32 cellular contexts compared by ENCODE assay signal in the genomic region with DNA sequence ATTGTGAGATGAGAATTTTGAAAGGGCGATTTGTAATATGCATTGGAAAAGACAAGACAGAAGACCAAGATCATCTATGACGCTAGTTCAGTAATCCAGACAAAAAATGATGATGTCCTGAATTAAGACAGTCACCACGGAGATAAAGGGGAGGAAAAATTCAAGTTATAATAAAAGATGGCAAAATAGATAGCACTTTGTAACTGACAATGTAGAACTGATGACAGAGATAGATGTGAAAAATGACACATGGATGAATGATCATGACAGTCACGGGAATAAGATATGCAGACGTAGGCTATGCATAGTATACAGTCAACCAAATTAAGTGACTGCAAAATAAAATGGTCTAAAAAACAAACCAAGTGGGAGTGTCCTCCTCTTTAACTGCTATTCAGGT.
"Had no signal": no experiment of that assay in that cellular context is flagged by ENCODE, and none has a peak within 500 bp of the region (broad histone marks: within the 10 kb centered on the region; RNA-seq: fewer than 3 reads in every experiment).

No MANE protein-coding gene starts in this region.

- ATAC-seq: activated CD4-positive, CD25-positive, alpha-beta regulatory T cell treated with anti-CD3 and anti-CD28 coated beads, Interleukin-2, amount 50 U/mL, for 24 hours; activated T-cell treated with anti-CD3 and anti-CD28 coated beads, Interleukin-2, amount 50 U/mL, for 72 hours; effector memory CD8-positive, alpha-beta T cell; foreskin keratinocyte; gastroesophageal sphincter; heart right ventricle had no signal

- H3K9me3 Mint-ChIP-seq: activated CD4-positive, alpha-beta memory T cell treated with anti-CD3 and anti-CD28 coated beads, Interleukin-2, amount 10 ng/mL, durations not matched to agents 7 days and 5 days; activated T-cell treated with anti-CD3 and anti-CD28 coated beads, Interleukin-2, amount 50 U/mL, for 24 hours; activated T-cell treated with anti-CD3 and anti-CD28 coated beads, Interleukin-2, amount 50 U/mL, for 72 hours; effector memory CD8-positive, alpha-beta T cell; T-helper 1 cell treated with Interleukin-12 subunit alpha and Interleukin-12 subunit beta and Interleukin-4 antibody, amounts not matched to agents 30 μg/mL and 1 μg/mL, for 36 hours; T-helper 2 cell treated with Interferon-gamma antibody and Interleukin-4, amounts not matched to agents 5 μg/mL and 100 μg/mL, for 36 hours had no signal

- H3K4me1 ChIP-seq: esophagus muscularis mucosa, foreskin keratinocyte, gastroesophageal sphincter had no signal

- H3K4me3 ChIP-seq: esophagus muscularis mucosa, gastroesophageal sphincter, heart right ventricle had no signal

- DNase-seq: activated B cell treated with CpG ODN at 0.5 μM for 24 hours; activated CD4-positive, alpha-beta memory T cell treated with anti-CD3 and anti-CD28 coated beads, Interleukin-2, amount 10 ng/mL, durations not matched to agents 7 days and 5 days; activated CD4-positive, alpha-beta T cell treated with anti-CD3 and anti-CD28 coated beads for 48 hours; activated CD8-positive, alpha-beta memory T cell treated with anti-CD3 and anti-CD28 coated beads, Interleukin-2, amount 50 U/mL, for 48 hours; activated effector memory CD4-positive, alpha-beta T cell treated with Interleukin-2 at 50 U/mL for 16 hours; activated gamma-delta T cell treated with Interleukin-2 at 50 U/mL for 16 hours; activated naive CD4-positive, alpha-beta T cell treated with anti-CD3 and anti-CD28 coated beads, Interleukin-2, amount 50 U/mL, for 16 hours; activated naive CD4-positive, alpha-beta T cell treated with Interleukin-2 at 50 U/mL for 16 hours; activated T-cell treated with anti-CD3 and anti-CD28 coated beads for 4 hours; activated T-cell treated with anti-CD3 and anti-CD28 coated beads, Interleukin-2, amount 50 U/mL, for 24 hours; activated T-cell treated with anti-CD3 and anti-CD28 coated beads, Interleukin-2, amount 50 U/mL, for 72 hours; amniotic stem cell; anterior cingulate cortex; brain microvascular endothelial cell; cortex of kidney; dermis blood vessel endothelial cell; effector CD4-positive, alpha-beta T cell; effector memory CD8-positive, alpha-beta T cell; erythroblast; foreskin keratinocyte; heart right ventricle; T1000; WERI-Rb-1 had no signal

- H3K27me3 ChIP-seq: brain microvascular endothelial cell, esophagus muscularis mucosa, foreskin keratinocyte, gastroesophageal sphincter, heart right ventricle had no signal

- H3K4me3 Mint-ChIP-seq: activated B cell treated with CpG ODN at 0.5 μM for 24 hours; activated CD4-positive, alpha-beta memory T cell treated with anti-CD3 and anti-CD28 coated beads, Interleukin-2, amount 10 ng/mL, durations not matched to agents 7 days and 5 days; activated naive CD8-positive, alpha-beta T cell; activated T-cell treated with anti-CD3 and anti-CD28 coated beads, Interleukin-2, amount 50 U/mL, for 24 hours; activated T-cell treated with anti-CD3 and anti-CD28 coated beads, Interleukin-2, amount 50 U/mL, for 72 hours; effector memory CD8-positive, alpha-beta T cell; T-helper 1 cell treated with Interleukin-12 subunit alpha and Interleukin-12 subunit beta and Interleukin-4 antibody, amounts not matched to agents 30 μg/mL and 1 μg/mL, for 36 hours; T-helper 2 cell treated with Interferon-gamma antibody and Interleukin-4, amounts not matched to agents 5 μg/mL and 100 μg/mL, for 36 hours had no signal

- H3K27ac ChIP-seq: brain microvascular endothelial cell, esophagus muscularis mucosa, foreskin keratinocyte, gastroesophageal sphincter, heart right ventricle, WERI-Rb-1 had no signal

- H3K4me1 Mint-ChIP-seq: activated B cell treated with CpG ODN at 0.5 μM for 24 hours had no signal

- H3K36me3 ChIP-seq: brain microvascular endothelial cell had no signal

- H3K27ac Mint-ChIP-seq: activated B cell treated with CpG ODN at 0.5 μM for 24 hours; activated CD4-positive, alpha-beta memory T cell treated with anti-CD3 and anti-CD28 coated beads, Interleukin-2, amount 10 ng/mL, durations not matched to agents 7 days and 5 days; activated T-cell treated with anti-CD3 and anti-CD28 coated beads, Interleukin-2, amount 50 U/mL, for 24 hours; activated T-cell treated with anti-CD3 and anti-CD28 coated beads, Interleukin-2, amount 50 U/mL, for 72 hours; T-helper 1 cell treated with Interleukin-12 subunit alpha and Interleukin-12 subunit beta and Interleukin-4 antibody, amounts not matched to agents 30 μg/mL and 1 μg/mL, for 36 hours; T-helper 2 cell treated with Interferon-gamma antibody and Interleukin-4, amounts not matched to agents 5 μg/mL and 100 μg/mL, for 36 hours had no signal

- H3K27me3 Mint-ChIP-seq: activated B cell treated with CpG ODN at 0.5 μM for 24 hours; activated CD4-positive, alpha-beta memory T cell treated with anti-CD3 and anti-CD28 coated beads, Interleukin-2, amount 10 ng/mL, durations not matched to agents 7 days and 5 days; activated naive CD8-positive, alpha-beta T cell; activated T-cell treated with anti-CD3 and anti-CD28 coated beads, Interleukin-2, amount 50 U/mL, for 24 hours; effector memory CD8-positive, alpha-beta T cell had no signal

- H3K9me3 ChIP-seq: esophagus muscularis mucosa, gastroesophageal sphincter, heart right ventricle had no signal

- FAIRE-seq: astrocyte, bronchial epithelial cell, colon had no signal
